27 cellular contexts compared by ENCODE assay signal in genomic region chr19:4493104-4493928, GRCh38. TPM values are rescaled to one million over a fixed set of nuclear protein-coding genes. Genes with fewer than 3 reads are reported as not detected.
"Had no signal": no experiment of that assay in that cellular context is flagged by ENCODE, and none has a peak within 500 bp of the region (broad histone marks: within the 10 kb centered on the region; RNA-seq: fewer than 3 reads in every experiment).

No MANE protein-coding gene starts in this region.

- H3K27me3 Mint-ChIP-seq: activated naive CD8-positive, alpha-beta T cell treated with anti-CD3 and anti-CD28 coated beads, Interleukin-2, amount 10 ng/mL, durations not matched to agents 7 days and 5 days; brain; progenitor cell of endocrine pancreas; stimulated activated memory B cell treated with anti-CD40 and anti-IgM and Interleukin-4, amounts not matched to agents 10 μg/mL and 1 μg/mL and 100 μg/mL, for 72 hours had no signal

- ATAC-seq: left lobe of liver; lower lobe of right lung; mucosa of descending colon; stimulated activated memory B cell treated with anti-CD40 and anti-IgM and Interleukin-4, amounts not matched to agents 10 μg/mL and 1 μg/mL and 100 μg/mL, for 72 hours had no signal

- H3K27ac ChIP-seq: lower lobe of right lung, stomach, suprapubic skin, transverse colon, vagina had no signal

- H3K27me3 ChIP-seq: stomach, suprapubic skin, transverse colon, vagina had no signal

- DNase-seq: activated CD4-positive, alpha-beta T cell treated with anti-CD3 and anti-CD28 coated beads, Interleukin-2, amount 50 U/mL, for 4 hours; activated CD8-positive, alpha-beta memory T cell treated with anti-CD3 and anti-CD28 coated beads, Interleukin-2, amount 50 U/mL, for 48 hours; activated naive CD4-positive, alpha-beta T cell treated with anti-CD3 and anti-CD28 coated beads for 36 hours; activated naive CD8-positive, alpha-beta T cell treated with anti-CD3 and anti-CD28 coated beads, Interleukin-2, amount 10 ng/mL, durations not matched to agents 7 days and 5 days; activated T-cell treated with anti-CD3 and anti-CD28 coated beads, Interleukin-2, amount 50 U/mL, for 48 hours; effector CD8-positive, alpha-beta T cell; foreskin melanocyte; lower lobe of right lung; mesendoderm; mucosa of descending colon; nephron progenitor cell; nucleus accumbens; retina; stimulated activated CD4-positive, alpha-beta T cell treated with anti-CD3 and anti-CD28 coated beads, Interleukin-1b, Interleukin-23, amount 100 ng/mL, for 48 hours; stomach; T-helper 1 cell; T-helper 9 cell; transverse colon had no signal

- H3K4me3 ChIP-seq: lower lobe of right lung, mucosa of descending colon, stomach, suprapubic skin, transverse colon, vagina had no signal

- H3K9me3 ChIP-seq: lower lobe of right lung, mucosa of descending colon, stomach, suprapubic skin, transverse colon, vagina had no signal

- H3K4me3 Mint-ChIP-seq: activated naive CD4-positive, alpha-beta T cell treated with anti-CD3 and anti-CD28 coated beads for 36 hours; activated naive CD8-positive, alpha-beta T cell treated with anti-CD3 and anti-CD28 coated beads, Interleukin-2, amount 10 ng/mL, durations not matched to agents 7 days and 5 days; brain; nephron progenitor cell; stimulated activated memory B cell treated with anti-CD40 and anti-IgM and Interleukin-4, amounts not matched to agents 10 μg/mL and 1 μg/mL and 100 μg/mL, for 72 hours had no signal

- H3K27ac Mint-ChIP-seq: activated naive CD4-positive, alpha-beta T cell treated with anti-CD3 and anti-CD28 coated beads for 36 hours; activated naive CD8-positive, alpha-beta T cell treated with anti-CD3 and anti-CD28 coated beads, Interleukin-2, amount 10 ng/mL, durations not matched to agents 7 days and 5 days; brain; nephron progenitor cell; progenitor cell of endocrine pancreas; stimulated activated memory B cell treated with anti-CD40 and anti-IgM and Interleukin-4, amounts not matched to agents 10 μg/mL and 1 μg/mL and 100 μg/mL, for 72 hours had no signal

- H3K9me3 Mint-ChIP-seq: activated naive CD4-positive, alpha-beta T cell treated with anti-CD3 and anti-CD28 coated beads for 36 hours; activated naive CD8-positive, alpha-beta T cell treated with anti-CD3 and anti-CD28 coated beads, Interleukin-2, amount 10 ng/mL, durations not matched to agents 7 days and 5 days; brain; nephron progenitor cell; stimulated activated memory B cell treated with anti-CD40 and anti-IgM and Interleukin-4, amounts not matched to agents 10 μg/mL and 1 μg/mL and 100 μg/mL, for 72 hours had no signal

- H3K4me1 Mint-ChIP-seq: activated naive CD8-positive, alpha-beta T cell treated with anti-CD3 and anti-CD28 coated beads, Interleukin-2, amount 10 ng/mL, durations not matched to agents 7 days and 5 days; brain; nephron progenitor cell; stimulated activated memory B cell treated with anti-CD40 and anti-IgM and Interleukin-4, amounts not matched to agents 10 μg/mL and 1 μg/mL and 100 μg/mL, for 72 hours had no signal

- H3K4me1 ChIP-seq: lower lobe of right lung, stomach, suprapubic skin, transverse colon, vagina had no signal

RNA-seq across cellular contexts. Expression of gene PLIN4, which starts 25.0 kb away (rescaled TPM):
- total RNA-seq: activated CD8-positive, alpha-beta memory T cell treated with anti-CD3 and anti-CD28 coated beads for 36 hours; activated naive CD4-positive, alpha-beta T cell treated with anti-CD3 and anti-CD28 coated beads for 36 hours had no signal

RNA-seq across cellular contexts. Expression of gene PLIN5, which starts 41.7 kb away (rescaled TPM):
- total RNA-seq: activated CD8-positive, alpha-beta memory T cell treated with anti-CD3 and anti-CD28 coated beads for 36 hours; chondrocyte; kidney epithelial cell had no signal

RNA-seq across cellular contexts. Expression of gene LRG1, which starts 46.5 kb away (rescaled TPM):
- total RNA-seq: activated naive CD8-positive, alpha-beta T cell treated with anti-CD3 and anti-CD28 coated beads, Interleukin-2, amount 10 ng/mL, durations not matched to agents 7 days and 5 days; chondrocyte had no signal
